ENCODE assay signal across 9 cellular contexts in genomic region chrX:100829730-100830129, GRCh38. TPM values are rescaled to one million over a fixed set of nuclear protein-coding genes. Genes with fewer than 3 reads are reported as not detected.
DNase-seq lines count a peak whose midpoint lies in the region; ATAC-seq and TF ChIP-seq lines count a peak whose summit lies in the region.
"Had no signal": no experiment of that assay in that cellular context is flagged by ENCODE, and none has a peak within 500 bp of the region (broad histone marks: within the 10 kb centered on the region; RNA-seq: fewer than 3 reads in every experiment).

No MANE protein-coding gene starts in this region.

- H4K20me1 ChIP-seq in OCI-LY3 (ENCODE audit: insufficient read depth, low read length) (no peaks in the 10 kb centered on the region), PC-9 (ENCODE audit: insufficient read depth) (no peaks in the 10 kb centered on the region)

- BruUV-seq in PC-9 (replicated peaks; lab: Mats Ljungman, UMichigan) = no TSS peak

- H3K9me3 ChIP-seq in OCI-LY3 (ENCODE audit: insufficient read depth, low read length) (no peaks in the 10 kb centered on the region), PC-9 (ENCODE audit: insufficient read depth, low read depth) (no peaks in the 10 kb centered on the region)

- H2AFZ ChIP-seq in OCI-LY3 (ENCODE audit: low read depth, low read length) (no peak overlapping the region), PC-9 (no peak overlapping the region)

- no peaks in the 10 kb centered on the region for H3K9me2 ChIP-seq in PC-9 (ENCODE audit: insufficient read depth)

- peak; percentile 84 for ATAC-seq in GM18508 (IDR thresholded peaks at IDR 0.05; ENCODE audit: insufficient read depth, unreplicated experiment)
- peak; percentile 70 for ATAC-seq in HG02623 (IDR thresholded peaks at IDR 0.05; ENCODE audit: unreplicated experiment)

- H3K27me3 ChIP-seq in OCI-LY3 (ENCODE audit: low read depth, low read length) (no peaks in the 10 kb centered on the region), PC-9 (ENCODE audit: insufficient read depth, low read depth) (no peaks in the 10 kb centered on the region)

- H3K4me3 ChIP-seq in OCI-LY3 (ENCODE audit: low read length) = peak overlapping the region; percentile 62
- no peak overlapping the region for H3K4me3 ChIP-seq in foreskin fibroblast (ENCODE audit: low read depth in 1 of 2, low read length in 2 of 2)
- no peak overlapping the region for H3K4me3 ChIP-seq in PC-9
- H3K4me3 ChIP-seq: dorsolateral prefrontal cortex had no signal

- CTCF ChIA-PET in PC-9 (lab: Charles Lee) = no interaction called here

- H3K4me1 ChIP-seq in OCI-LY3 (ENCODE audit: low read length) = peaks cover 29% of the 10 kb centered on the region
- H3K4me1 ChIP-seq in PC-9 (replicated peaks; ENCODE audit: insufficient read depth) = no peaks in the 10 kb centered on the region

- TF ChIP-seq CTCF in OCI-LY3 (IDR thresholded peaks at IDR 0.05; ENCODE audit: low read depth, low read length) (0 out of 2 replicates have a peak, but pooled peaks have one; percentile 4), foreskin fibroblast (IDR thresholded peaks at IDR 0.05; ENCODE audit: low read depth, low read length) (no peak), PC-9 (conservative IDR thresholded peaks at IDR 0.05) (no peak)

- POLR2A ChIA-PET in PC-9 (lab: Charles Lee; ENCODE audit: unreplicated experiment) = no interaction called here

- peak overlapping the region; percentile 82 for H3K4me2 ChIP-seq in OCI-LY3 (ENCODE audit: low read length)
- H3K4me2 ChIP-seq in PC-9 = no peak overlapping the region

- DNase-seq in foreskin fibroblast = peak; percentile 30 to 38
- no peak for DNase-seq in posterior vena cava (ENCODE audit: low spot score)
- DNase-seq in PC-9 = no peak
- DNase-seq in iPS-NIHi7 (ENCODE audit: extremely low spot score) = no peak
- no peak for DNase-seq in NCI-H2081 (lab: John Stamatoyannopoulos, UW)
- DNase-seq: dorsolateral prefrontal cortex had no signal

- no peaks in the 10 kb centered on the region for H3F3A ChIP-seq in PC-9 (ENCODE audit: insufficient read depth, low read depth)

- H3K9ac ChIP-seq in OCI-LY3 (ENCODE audit: low read length) = peak overlapping the region; percentile 65

- peak overlapping the region; percentile 97 for H3K27ac ChIP-seq in OCI-LY3 (ENCODE audit: low read length)
- no peak overlapping the region for H3K27ac ChIP-seq in PC-9
- H3K27ac ChIP-seq: dorsolateral prefrontal cortex had no signal

- no peaks in the 10 kb centered on the region for H3K79me2 ChIP-seq in OCI-LY3 (ENCODE audit: low read length)
- H3K79me2 ChIP-seq in PC-9 (ENCODE audit: low read depth) = no peaks in the 10 kb centered on the region

- peaks cover 61% of the 10 kb centered on the region for H3K36me3 ChIP-seq in OCI-LY3 (replicated peaks; ENCODE audit: low read depth, low read length)
- H3K36me3 ChIP-seq in PC-9 (ENCODE audit: low read depth) = 0 out of 2 replicates have a peak, but pooled peaks cover 6% of the 10 kb centered on the region

- intact Hi-C loops in posterior vena cava (cut with DNase I) (no loop called here), PC-9 (cut with micrococcal nuclease; ENCODE audit: unreplicated experiment) (no loop called here)

RNA-seq across cellular contexts. Expression of gene CSTF2, which starts 9.5 kb away (rescaled TPM):
- total RNA-seq in posterior vena cava (1 to 10 TPM; 7.4 to 9.3 TPM), PC-9 (2021) (18.5 and 24.1 TPM in 2 replicates)

RNA-seq across cellular contexts. Expression of gene NOX1, which starts 44.4 kb away (rescaled TPM):
- total RNA-seq in posterior vena cava (not detected), PC-9 (2021) (not detected in 2 replicates)

Comparison
In these comparisons a context has a peak if more than half of its experiments do, and no peak if none do; other contexts are left out.
1. DNase-seq: peak in foreskin fibroblast (2 of 2); none in posterior vena cava (single experiment), PC-9 (0 of 2), iPS-NIHi7 (single experiment) and NCI-H2081 (0 of 2).